ENCODE assay signal across 21 cellular contexts in genomic region chrX:40054793-40055192, GRCh38. TPM values are rescaled to one million over a fixed set of nuclear protein-coding genes. Genes with fewer than 3 reads are reported as not detected.
DNase-seq lines count a peak whose midpoint lies in the region; ATAC-seq and TF ChIP-seq lines count a peak whose summit lies in the region.
"Had no signal": no experiment of that assay in that cellular context is flagged by ENCODE, and none has a peak within 500 bp of the region (broad histone marks: within the 10 kb centered on the region; RNA-seq: fewer than 3 reads in every experiment).

No MANE protein-coding gene starts in this region.

- intact Hi-C loops in PC-3 (cut with micrococcal nuclease): no loop called here

- CTCF ChIA-PET in PC-3 (lab: Charles Lee): no interaction called here

- H3K27ac ChIP-seq in PC-3 (ENCODE audit: low read length): peak overlapping the region; percentile 81
- H3K27ac ChIP-seq: KMS-11, Peyer's patch, SJCRH30 had no signal

- H3K36me3 Mint-ChIP-seq in osteocyte (ENCODE audit: unreplicated experiment): peaks cover 48% of the 10 kb centered on the region

- peak overlapping the region; percentile 28; the same call in 1 of the 2 replicates for H3K4me2 ChIP-seq in PC-3 (ENCODE audit: low read length)
- H3K4me2 ChIP-seq: KMS-11 had no signal

- DNase-seq in EL (peak; percentile 13), PC-3 (peak; percentile 85), fibroblast of villous mesenchyme (ENCODE audit: low read depth) (peak; percentile 86), HPDE6-E6E7 (ENCODE audit: extremely low spot score) (no peak), osteocyte (ENCODE audit: extremely low spot score, unreplicated experiment) (no peak), foreskin fibroblast (no peak)
- DNase-seq: CD4-positive, alpha-beta T cell; COR-L47; DMS 273 treated with DMSO at 0.1 percent for 48 hours; DMS79 treated with DMSO at 0.1 percent for 48 hours; GOT3; NCI-H1105; NCI-H146; NCI-H2029; NCI-H524 treated with DMSO at 0.1 percent for 48 hours; NCI-H82; Peyer's patch; SJCRH30; T-cell had no signal

- BruUV-seq in PC-3 (replicated peaks; lab: Mats Ljungman, UMichigan): no TSS peak

- H3K4me3 ChIP-seq in PC-3 (ENCODE audit: low read length) (no peak overlapping the region), fibroblast of villous mesenchyme (ENCODE audit: low read depth, low read length) (no peak overlapping the region), foreskin fibroblast (ENCODE audit: low read depth in 1 of 2, low read length in 2 of 2) (no peak overlapping the region)
- H3K4me3 ChIP-seq: Peyer's patch, SJCRH30 had no signal

- H3K4me1 ChIP-seq in PC-3 (ENCODE audit: insufficient read depth, low read length): peaks cover 26% of the 10 kb centered on the region
- H3K4me1 ChIP-seq: Peyer's patch, SJCRH30 had no signal

- H3K9me3 ChIP-seq in PC-3 (ENCODE audit: low read length): peaks cover 6% of the 10 kb centered on the region; the same call in 1 of the 2 replicates
- H3K9me3 ChIP-seq: SJCRH30 had no signal

- POLR2A ChIA-PET in PC-3 (lab: Charles Lee; ENCODE audit: unreplicated experiment): no interaction called here

- no peak overlapping the region for H3K4me3 Mint-ChIP-seq in osteocyte (ENCODE audit: unreplicated experiment)
- H3K4me3 Mint-ChIP-seq: CD4-positive, alpha-beta T cell; T-cell had no signal

- no peaks in the 10 kb centered on the region for H3K9me2 ChIP-seq in PC-3 (replicated peaks; ENCODE audit: low read length)

- H3K9me3 Mint-ChIP-seq in osteocyte (ENCODE audit: unreplicated experiment): peaks cover 25% of the 10 kb centered on the region
- H3K9me3 Mint-ChIP-seq: CD4-positive, alpha-beta T cell had no signal

- no peaks in the 10 kb centered on the region for H3K27me3 ChIP-seq in PC-3 (ENCODE audit: low read length)
- H3K27me3 ChIP-seq: Peyer's patch, SJCRH30 had no signal

- no peak overlapping the region for H2AFZ ChIP-seq in PC-3 (ENCODE audit: low read length)

- no peaks in the 10 kb centered on the region for H3K4me1 Mint-ChIP-seq in osteocyte (ENCODE audit: unreplicated experiment)
- H3K4me1 Mint-ChIP-seq: T-cell had no signal

- TF ChIP-seq CTCF in PC-3 (conservative IDR thresholded peaks at IDR 0.05; ENCODE audit: low read depth, low read length) (no peak), fibroblast of villous mesenchyme (IDR thresholded peaks at IDR 0.05; ENCODE audit: insufficient read depth, low read depth, low read length) (no peak), osteocyte (IDR thresholded peaks at IDR 0.05) (no peak), foreskin fibroblast (IDR thresholded peaks at IDR 0.05; ENCODE audit: low read depth, low read length) (no peak)

- H3K27me3 Mint-ChIP-seq in osteocyte (ENCODE audit: unreplicated experiment): no peaks in the 10 kb centered on the region
- H3K27me3 Mint-ChIP-seq: CD4-positive, alpha-beta T cell had no signal

- no peak overlapping the region; the same call in 1 of the 2 replicates for H3K9ac ChIP-seq in PC-3 (ENCODE audit: low read length)
- H3K9ac ChIP-seq: KMS-11 had no signal

- no peaks in the 10 kb centered on the region for H4K20me1 ChIP-seq in PC-3 (ENCODE audit: low read length)

- ATAC-seq in PC-3 (peak; percentile 74), GM18502 (IDR thresholded peaks at IDR 0.05; ENCODE audit: poor library complexity, unreplicated experiment) (no peak)
- ATAC-seq: T-cell had no signal

- H3K79me2 ChIP-seq in PC-3 (ENCODE audit: low read length): no peaks in the 10 kb centered on the region

- H3K36me3 ChIP-seq in PC-3 (ENCODE audit: low read depth, low read length): peaks cover 62% of the 10 kb centered on the region

- no peak overlapping the region for H3K27ac Mint-ChIP-seq in osteocyte (ENCODE audit: unreplicated experiment)
- H3K27ac Mint-ChIP-seq: CD4-positive, alpha-beta T cell; T-cell had no signal

- no peaks in the 10 kb centered on the region for H3F3A ChIP-seq in PC-3 (ENCODE audit: low read length, unreplicated experiment)

RNA-seq across cellular contexts. Expression of gene BCOR, which starts 43.0 kb away (rescaled TPM):
- total RNA-seq in PC-3 (2014; rRNA removed): 21.8 and 41.9 TPM in 2 replicates
- 23.8 and 24.2 TPM in 2 replicates for total RNA-seq in fibroblast of villous mesenchyme
- total RNA-seq in osteocyte: 24.1 and 24.8 TPM in 2 replicates

Comparison
In these comparisons a context has a peak if more than half of its experiments do, and no peak if none do; other contexts are left out.
1. DNase-seq: peak in EL (single experiment), PC-3 (single experiment) and fibroblast of villous mesenchyme (single experiment); none in HPDE6-E6E7 (single experiment), osteocyte (single experiment) and foreskin fibroblast (0 of 2).